Comparison of ENCODE assay signal across 10 cellular contexts in the genomic region with DNA sequence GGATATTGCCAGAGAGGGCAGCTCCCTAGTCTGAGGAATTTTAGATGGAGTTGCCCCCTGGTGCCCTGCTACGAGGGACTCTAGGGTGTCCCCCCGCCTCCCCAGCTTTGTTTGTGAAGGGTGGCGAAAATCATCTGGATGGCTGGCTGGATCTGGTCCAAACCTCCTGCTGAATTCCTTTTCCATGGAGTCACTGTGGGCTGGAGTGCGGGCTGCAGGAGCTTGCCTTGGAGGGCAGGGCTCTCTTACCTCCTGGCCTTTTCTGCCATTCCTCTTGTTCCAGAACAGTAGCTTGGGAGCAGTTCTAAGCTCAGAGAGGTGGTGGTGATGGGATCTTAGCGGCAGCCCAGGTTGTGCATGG. TPM values are rescaled to one million over a fixed set of nuclear protein-coding genes. Genes with fewer than 3 reads are reported as not detected.
DNase-seq lines count a peak whose midpoint lies in the region; ATAC-seq and TF ChIP-seq lines count a peak whose summit lies in the region.
"Had no signal": no experiment of that assay in that cellular context is flagged by ENCODE, and none has a peak within 500 bp of the region (broad histone marks: within the 10 kb centered on the region; RNA-seq: fewer than 3 reads in every experiment).

No MANE protein-coding gene starts in this region.

- no peaks in the 10 kb centered on the region for H3K9me3 Mint-ChIP-seq in activated T-helper 17 cell treated with anti-CD3 and anti-CD28 coated beads, Interleukin-2, amount 50 U/mL, for 72 hours
- H3K9me3 Mint-ChIP-seq: activated CD8-positive, alpha-beta T cell treated with anti-CD3 and anti-CD28 coated beads for 36 hours had no signal

- ATAC-seq in HG03460 (IDR thresholded peaks at IDR 0.05; ENCODE audit: unreplicated experiment) (no peak), HG03442 (IDR thresholded peaks at IDR 0.05; ENCODE audit: unreplicated experiment) (no peak)
- ATAC-seq in activated T-helper 17 cell treated with anti-CD3 and anti-CD28 coated beads, Interleukin-2, amount 50 U/mL, for 72 hours (replicated peaks), result no peak
- ATAC-seq: activated CD8-positive, alpha-beta T cell treated with anti-CD3 and anti-CD28 coated beads for 36 hours; left colon had no signal

- H2AK5ac ChIP-seq in trophoblast cell (ENCODE audit: low read length), result peak overlapping the region; percentile 94

- no peaks in the 10 kb centered on the region for H3K4me1 Mint-ChIP-seq in activated T-helper 17 cell treated with anti-CD3 and anti-CD28 coated beads, Interleukin-2, amount 50 U/mL, for 72 hours

- H4K12ac ChIP-seq in trophoblast cell (ENCODE audit: low read depth, low read length), result peak overlapping the region; percentile 9

- H4K8ac ChIP-seq in trophoblast cell (ENCODE audit: low read depth, low read length), result peak overlapping the region; percentile 52

- H3K27ac Mint-ChIP-seq in activated T-helper 17 cell treated with anti-CD3 and anti-CD28 coated beads, Interleukin-2, amount 50 U/mL, for 72 hours, result no peak overlapping the region
- H3K27ac Mint-ChIP-seq: activated CD8-positive, alpha-beta T cell treated with anti-CD3 and anti-CD28 coated beads for 36 hours had no signal

- H3K27me3 ChIP-seq in SK-N-SH (ENCODE audit: insufficient read depth), result no peaks in the 10 kb centered on the region
- H3K27me3 ChIP-seq in trophoblast cell (ENCODE audit: insufficient read depth, low read length), result no peaks in the 10 kb centered on the region

- H3K27ac ChIP-seq in SK-N-SH (ENCODE audit: low read depth in 2 of 2, low read length in 1 of 2), result peak overlapping the region; percentile 92 to 94
- peak overlapping the region; percentile 92 for H3K27ac ChIP-seq in trophoblast cell (ENCODE audit: low read depth, low read length)

- H3K4me3 ChIP-seq in SK-N-SH (ENCODE audit: low read depth in 2 of 2, low read length in 1 of 2), result peak overlapping the region in 1 of 2 experiments; percentile 57; a peak in 2 of 4 replicates
- H3K4me3 ChIP-seq in fibroblast of villous mesenchyme (ENCODE audit: low read depth, low read length), result peak overlapping the region; percentile 77
- H3K4me3 ChIP-seq in trophoblast cell (ENCODE audit: low read depth, low read length), result no peak overlapping the region

- no peaks in the 10 kb centered on the region for H3K9me2 ChIP-seq in SK-N-SH

- peak; percentile 95 for DNase-seq in Daoy (ENCODE audit: low read depth)
- DNase-seq in SK-N-SH, result no peak
- DNase-seq in fibroblast of villous mesenchyme (ENCODE audit: low read depth), result peak; percentile 89
- peak; percentile 85 to 87 for DNase-seq in trophoblast cell
- no peak for DNase-seq in AML-193 (lab: John Stamatoyannopoulos, UW)
- DNase-seq: activated CD8-positive, alpha-beta T cell treated with anti-CD3 and anti-CD28 coated beads for 36 hours; left colon had no signal

- peak overlapping the region; percentile 95 for H2BK12ac ChIP-seq in trophoblast cell (ENCODE audit: low read length)

- H3K79me2 ChIP-seq in SK-N-SH (ENCODE audit: insufficient read depth) (peaks cover 49% of the 10 kb centered on the region), trophoblast cell (ENCODE audit: control insufficient read depth, insufficient read depth, low read length, poor library complexity) (peaks cover 24% of the 10 kb centered on the region)

- H3F3A ChIP-seq in SK-N-SH (replicated peaks; ENCODE audit: insufficient read depth), result peaks cover 49% of the 10 kb centered on the region

- H2BK120ac ChIP-seq in trophoblast cell (ENCODE audit: insufficient read depth, low read length, poor library complexity), result peak overlapping the region; percentile 87

- H3K9me3 ChIP-seq in SK-N-SH (no peaks in the 10 kb centered on the region), trophoblast cell (ENCODE audit: insufficient read depth, low read depth, low read length) (no peaks in the 10 kb centered on the region)

- H4K20me1 ChIP-seq in SK-N-SH (ENCODE audit: insufficient read depth), result no peaks in the 10 kb centered on the region; the same call in 1 of the 2 replicates

- TF ChIP-seq CTCF in SK-N-SH (IDR thresholded peaks at IDR 0.05) (no peak), fibroblast of villous mesenchyme (IDR thresholded peaks at IDR 0.05; ENCODE audit: insufficient read depth, low read depth, low read length) (no peak)

- H2AFZ ChIP-seq in SK-N-SH (ENCODE audit: low read depth) (no peak overlapping the region), trophoblast cell (ENCODE audit: insufficient read depth, low read length, poor library complexity) (peak overlapping the region; percentile 4)

- no peak for TF ChIP-seq RAD21 in SK-N-SH (IDR thresholded peaks at IDR 0.05; ENCODE audit: low read length)

- peak overlapping the region; percentile 24 for H3K4ac ChIP-seq in trophoblast cell (ENCODE audit: low read depth, low read length)

- H3K14ac ChIP-seq in trophoblast cell (ENCODE audit: low read length), result peak overlapping the region; percentile 90

- H3K36me3 ChIP-seq in SK-N-SH (replicated peaks in 1 of 2; ENCODE audit: control insufficient read depth in 1 of 2, insufficient read depth in 2 of 2, low read length in 1 of 2) (no peaks in the 10 kb centered on the region), trophoblast cell (ENCODE audit: control insufficient read depth in 1 of 2, insufficient read depth in 2 of 2, low read length in 2 of 2) (no peaks in the 10 kb centered on the region)

- TF ChIP-seq EP300 in SK-N-SH (IDR thresholded peaks at IDR 0.05; ENCODE audit: borderline replicate concordance in 1 of 2, low read depth in 1 of 2, low read length in 1 of 2), result peak; percentile 28 to 84; a peak in 1 of 4 replicates

- no peak overlapping the region for H3K4me3 Mint-ChIP-seq in activated T-helper 17 cell treated with anti-CD3 and anti-CD28 coated beads, Interleukin-2, amount 50 U/mL, for 72 hours
- H3K4me3 Mint-ChIP-seq: activated CD8-positive, alpha-beta T cell treated with anti-CD3 and anti-CD28 coated beads for 36 hours had no signal

- H3K79me1 ChIP-seq in trophoblast cell (ENCODE audit: low read length), result peaks cover 63% of the 10 kb centered on the region

- WGBS in SK-N-SH (ENCODE audit: low lambda C conversion rate), result no CpG with 5 or more reads among the region's 5 CpGs
- no CpG with 5 or more reads among the region's 5 CpGs for WGBS in trophoblast cell (ENCODE audit: extremely low coverage, insufficient coverage, insufficient read length)

- H3K36me3 Mint-ChIP-seq in activated T-helper 17 cell treated with anti-CD3 and anti-CD28 coated beads, Interleukin-2, amount 50 U/mL, for 72 hours (ENCODE audit: low read depth), result no peaks in the 10 kb centered on the region

- peak overlapping the region; percentile 41 for H3K18ac ChIP-seq in trophoblast cell (ENCODE audit: low read length)

- H3K4me1 ChIP-seq in SK-N-SH (ENCODE audit: control insufficient read depth in 1 of 2, insufficient read depth in 2 of 2, low read depth in 1 of 2, low read length in 1 of 2) (peaks cover 64 to 76% of the 10 kb centered on the region in 2 experiments), trophoblast cell (ENCODE audit: control insufficient read depth in 1 of 2, insufficient read depth in 2 of 2, low read length in 2 of 2) (peaks cover 58 to 65% of the 10 kb centered on the region in 2 experiments)

- H2BK5ac ChIP-seq in trophoblast cell (ENCODE audit: low read depth, low read length, poor library complexity), result peak overlapping the region; percentile 92

- peak overlapping the region; percentile 32; the same call in 1 of the 2 replicates for H3K9ac ChIP-seq in SK-N-SH
- no peak overlapping the region for H3K9ac ChIP-seq in trophoblast cell (ENCODE audit: low read length)

- POLR2A ChIA-PET in SK-N-SH (lab: Yijun Ruan, JAX), result interaction anchor here (0.8 to 1.1 kb wide), 3 partner anchors 10 to 192 kb away, joined by 3 read pairs; no protein-coding TSS in a partner anchor

- H3K27me3 Mint-ChIP-seq in activated T-helper 17 cell treated with anti-CD3 and anti-CD28 coated beads, Interleukin-2, amount 50 U/mL, for 72 hours, result peaks cover 5% of the 10 kb centered on the region

- peak overlapping the region; percentile 96 for H4K91ac ChIP-seq in trophoblast cell (ENCODE audit: low read depth, low read length)

- no peak overlapping the region for H3K23ac ChIP-seq in trophoblast cell (ENCODE audit: low read length)

- H3K4me2 ChIP-seq in SK-N-SH, result peak overlapping the region; percentile 66
- peak overlapping the region; percentile 50 for H3K4me2 ChIP-seq in trophoblast cell (ENCODE audit: low read length)

- CTCF ChIA-PET in SK-N-SH (lab: Yijun Ruan, JAX), result interaction anchor here (0.8 to 2.4 kb wide), 5 partner anchors 9 to 82 kb away, joined by 3 to 9 read pairs (median 3); no protein-coding TSS in a partner anchor

TF ChIP-seq in SK-N-SH, 30 proteins besides CTCF, POLR2A, EP300 and RAD21 (continues in another document):
- TF ChIP-seq SIN3A (IDR thresholded peaks at IDR 0.05; ENCODE audit: borderline replicate concordance, low read depth, low read length), result peak; percentile 47; the same call in 1 of the 2 replicates

RNA-seq across cellular contexts. Expression of gene SYNPO, which starts 2.1 kb away (rescaled TPM):
- 4.5 and 5.4 TPM in 2 replicates for total RNA-seq in Daoy (2014; rRNA removed; shearing (Covaris generic))
- 3.0 and 5.1 TPM in 2 replicates for polyA plus RNA-seq in SK-N-SH (2012; rRNA removed)
- polyA plus RNA-seq in SK-N-SH (2012; cell fraction: cytosol; rRNA removed), result 3.3 and 4.5 TPM in 2 replicates
- 9.8 and 14.0 TPM in 2 replicates for polyA plus RNA-seq in SK-N-SH (2012; cell fraction: nucleus; rRNA removed)
- 7.3 and 10.6 TPM in 2 replicates for total RNA-seq in fibroblast of villous mesenchyme
- polyA plus RNA-seq in trophoblast cell (2013), result 52.3 and 58.9 TPM in 2 replicates
- total RNA-seq in activated T-helper 17 cell treated with anti-CD3 and anti-CD28 coated beads, Interleukin-2, amount 50 U/mL, for 72 hours, result under 1 TPM; 0.04 to 0.37 TPM

RNA-seq across cellular contexts. Expression of gene MYOZ3, which starts 18.5 kb away (rescaled TPM):
- total RNA-seq in Daoy (2014; rRNA removed; shearing (Covaris generic)), result 0.09 TPM in 1 of 2 replicates, not detected in the other
- polyA plus RNA-seq in SK-N-SH (2012; rRNA removed), result 0.26 and 0.41 TPM in 2 replicates
- 0.31 and 0.35 TPM in 2 replicates for polyA plus RNA-seq in SK-N-SH (2012; cell fraction: cytosol; rRNA removed)
- polyA plus RNA-seq in SK-N-SH (2012; cell fraction: nucleus; rRNA removed), result 0.48 and 0.67 TPM in 2 replicates
- under 0.01 TPM in 2 replicates for total RNA-seq in fibroblast of villous mesenchyme
- 9.5 and 10.0 TPM in 2 replicates for polyA plus RNA-seq in trophoblast cell (2013)
- total RNA-seq in activated T-helper 17 cell treated with anti-CD3 and anti-CD28 coated beads, Interleukin-2, amount 50 U/mL, for 72 hours, result under 1 TPM; 0.06 to 0.21 TPM

RNA-seq across cellular contexts. Expression of gene RBM22, which starts 58.3 kb away (rescaled TPM):
- total RNA-seq in Daoy (2014; rRNA removed; shearing (Covaris generic)), result 51.4 and 51.9 TPM in 2 replicates
- 30.7 and 41.0 TPM in 2 replicates for polyA plus RNA-seq in SK-N-SH (2012; rRNA removed)
- 27.2 and 30.1 TPM in 2 replicates for polyA plus RNA-seq in SK-N-SH (2012; cell fraction: cytosol; rRNA removed)
- polyA plus RNA-seq in SK-N-SH (2012; cell fraction: nucleus; rRNA removed), result 39.9 and 65.8 TPM in 2 replicates
- 18.7 and 29.8 TPM in 2 replicates for total RNA-seq in fibroblast of villous mesenchyme
- 50.4 and 51.3 TPM in 2 replicates for polyA plus RNA-seq in trophoblast cell (2013)
- 10 to 100 TPM; 60.3 to 61.5 TPM for total RNA-seq in activated T-helper 17 cell treated with anti-CD3 and anti-CD28 coated beads, Interleukin-2, amount 50 U/mL, for 72 hours

Comparison
In these comparisons a context has a peak if more than half of its experiments do, and no peak if none do; other contexts are left out.
1. DNase-seq: peak in Daoy (single experiment), fibroblast of villous mesenchyme (single experiment) and trophoblast cell (2 of 2); none in SK-N-SH (single experiment) and AML-193 (0 of 2).